ENCODE assay signal across 9 cellular contexts in the genomic region with DNA sequence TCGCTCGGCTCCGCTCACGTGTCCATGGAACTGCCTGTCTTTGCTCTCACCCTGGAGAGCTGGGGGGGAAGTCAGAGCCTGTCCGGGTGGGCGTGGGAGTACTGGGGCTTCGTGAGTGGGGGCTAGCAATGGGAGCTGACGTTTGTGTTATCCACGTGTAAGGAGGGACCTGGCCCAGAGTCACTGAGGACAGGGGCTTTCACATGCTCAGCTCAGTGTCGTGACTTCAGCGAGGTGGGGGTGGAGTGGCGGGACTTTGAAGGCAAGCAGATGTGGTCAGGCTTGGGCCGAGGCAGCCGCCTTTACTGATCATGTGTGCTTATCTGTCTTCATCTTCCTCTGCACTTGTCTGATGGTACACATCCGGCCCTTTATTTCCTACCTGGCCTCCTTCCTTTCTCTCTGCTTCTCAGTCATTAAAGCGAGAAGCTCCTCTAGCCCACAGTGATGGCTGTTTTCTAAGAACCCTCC.
DNase-seq lines count a peak whose midpoint lies in the region; ATAC-seq and TF ChIP-seq lines count a peak whose summit lies in the region.
"Had no signal": no experiment of that assay in that cellular context is flagged by ENCODE, and none has a peak within 500 bp of the region (broad histone marks: within the 10 kb centered on the region; RNA-seq: fewer than 3 reads in every experiment).

No MANE protein-coding gene starts in this region.

- TF ChIP-seq CTCF in BE2C (IDR thresholded peaks at IDR 0.05; ENCODE audit: low read depth, low read length) = no peak

- peaks cover 0 to 18% (median 0%) of the 10 kb centered on the region in 11 experiments; a peak in 2 of 22 replicates for H4K20me1 ChIP-seq in BLaER1 treated with 17β-estradiol and CSF1 and Interleukin-3, amounts not matched to agents 10 nM and 100 nM

- H3K9ac ChIP-seq in BLaER1 treated with 17β-estradiol and CSF1 and Interleukin-3, amounts not matched to agents 10 nM and 100 nM = no peak overlapping the region

- H3K27me3 ChIP-seq in BLaER1 treated with 17β-estradiol and CSF1 and Interleukin-3, amounts not matched to agents 10 nM and 100 nM = peaks cover 0 to 69% (median 0%) of the 10 kb centered on the region in 11 experiments; a peak in 7 of 22 replicates
- no peaks in the 10 kb centered on the region for H3K27me3 ChIP-seq in ectodermal cell (ENCODE audit: control insufficient read depth, insufficient read depth, low read length, poor library complexity, severe bottlenecking)
- peaks cover 20% of the 10 kb centered on the region for H3K27me3 ChIP-seq in BE2C

- H3K4me1 ChIP-seq in BLaER1 treated with 17β-estradiol and CSF1 and Interleukin-3, amounts not matched to agents 10 nM and 100 nM = peaks cover 0 to 56% (median 33%) of the 10 kb centered on the region in 10 experiments; a peak in 15 of 20 replicates
- H3K4me1 ChIP-seq in ectodermal cell (ENCODE audit: control insufficient read depth, insufficient read depth, low read length) (peaks cover 38% of the 10 kb centered on the region), BE2C (no peaks in the 10 kb centered on the region)

- WGBS in ectodermal cell, 2 experiments = 83 to 86% methylated on average over 16 of the region's 16 CpGs

- no peak for ATAC-seq in HG03025 (IDR thresholded peaks at IDR 0.05; ENCODE audit: low FRiP score, unreplicated experiment)

- no peak overlapping the region for H3K4me3 ChIP-seq in BLaER1 treated with 17β-estradiol and CSF1 and Interleukin-3, amounts not matched to agents 10 nM and 100 nM
- H3K4me3 ChIP-seq in ectodermal cell (ENCODE audit: insufficient read depth, low read depth, low read length) (no peak overlapping the region), BE2C (ENCODE audit: low read depth, low read length) (no peak overlapping the region)
- H3K4me3 ChIP-seq: SK-N-MC had no signal

- peak overlapping the region in 7 of 11 experiments; percentile 0 to 44 (median 28); a peak in 7 of 22 replicates for H3K4me2 ChIP-seq in BLaER1 treated with 17β-estradiol and CSF1 and Interleukin-3, amounts not matched to agents 10 nM and 100 nM

- no peak overlapping the region for H3K27ac ChIP-seq in BLaER1 treated with 17β-estradiol and CSF1 and Interleukin-3, amounts not matched to agents 10 nM and 100 nM
- peak overlapping the region; percentile 26 for H3K27ac ChIP-seq in ectodermal cell (ENCODE audit: insufficient read depth, low read depth, low read length, poor library complexity, severe bottlenecking)
- H3K27ac ChIP-seq: SK-N-MC had no signal

- DNase-seq in activated CD4-positive, alpha-beta T cell treated with anti-CD3 and anti-CD28 coated beads, Interleukin-2, amount 50 U/mL, for 24 hours (ENCODE audit: low read depth in 1 of 2, low spot score in 1 of 2) = peak; percentile 14 to 33
- DNase-seq in stimulated activated CD4-positive, alpha-beta T cell treated with anti-CD3 and anti-CD28 coated beads, Interleukin-1b, Interleukin-23, amount 100 ng/mL, for 1 hour (ENCODE audit: low read depth in 2 of 2) = peak; percentile 24 to 34
- DNase-seq in AML-193 (lab: John Stamatoyannopoulos, UW) = no peak
- DNase-seq in BE2C = no peak
- no peak for DNase-seq in cerebellar nuclear complex (lab: John Stamatoyannopoulos, UW)

- H3K9me3 ChIP-seq in BLaER1 treated with 17β-estradiol and CSF1 and Interleukin-3, amounts not matched to agents 10 nM and 100 nM (replicated peaks in 1 of 11) = no peaks in the 10 kb centered on the region
- H3K9me3 ChIP-seq in ectodermal cell (ENCODE audit: control insufficient read depth, low read length) = no peaks in the 10 kb centered on the region
- no peaks in the 10 kb centered on the region for H3K9me3 ChIP-seq in BE2C

- no peaks in the 10 kb centered on the region for H3K36me3 ChIP-seq in BLaER1 treated with 17β-estradiol and CSF1 and Interleukin-3, amounts not matched to agents 10 nM and 100 nM
- peaks cover 9% of the 10 kb centered on the region for H3K36me3 ChIP-seq in ectodermal cell (ENCODE audit: control insufficient read depth, insufficient read depth, low read length)
- no peaks in the 10 kb centered on the region for H3K36me3 ChIP-seq in BE2C

Comparison
In these comparisons a context has a peak if more than half of its experiments do, and no peak if none do; other contexts are left out.
1. DNase-seq: peak in activated CD4-positive, alpha-beta T cell treated with anti-CD3 and anti-CD28 coated beads, Interleukin-2, amount 50 U/mL, for 24 hours (2 of 2) and stimulated activated CD4-positive, alpha-beta T cell treated with anti-CD3 and anti-CD28 coated beads, Interleukin-1b, Interleukin-23, amount 100 ng/mL, for 1 hour (2 of 2); none in AML-193 (0 of 2), BE2C (single experiment) and cerebellar nuclear complex (0 of 2).